ENCODE assay signal across 24 cellular contexts in genomic region chr13:76300688-76301087, GRCh38.
"Had no signal": no experiment of that assay in that cellular context is flagged by ENCODE, and none has a peak within 500 bp of the region (broad histone marks: within the 10 kb centered on the region; RNA-seq: fewer than 3 reads in every experiment).

No MANE protein-coding gene starts in this region.

- ATAC-seq: activated CD4-positive, alpha-beta T cell treated with anti-CD3 and anti-CD28 coated beads for 36 hours; body of pancreas; left lung; lower lobe of right lung; right lobe of liver had no signal

- H3K4me1 Mint-ChIP-seq: activated CD4-positive, alpha-beta T cell treated with anti-CD3 and anti-CD28 coated beads for 36 hours had no signal

- DNase-seq: activated CD4-positive, alpha-beta T cell treated with anti-CD3 and anti-CD28 coated beads for 36 hours; activated CD4-positive, CD25-positive, alpha-beta regulatory T cell; activated effector memory CD4-positive, alpha-beta T cell treated with Interleukin-2 at 50 U/mL for 16 hours; activated naive CD4-positive, alpha-beta T cell treated with Interleukin-2 at 50 U/mL for 16 hours; activated T-cell treated with anti-CD3 and anti-CD28 coated beads for 4 hours; activated T-cell treated with anti-CD3 and anti-CD28 coated beads, Interleukin-2, amount 50 U/mL, for 72 hours; aorta; body of pancreas; dorsolateral prefrontal cortex; effector memory CD4-positive, alpha-beta T cell; glutamatergic neuron; left lung; lower lobe of right lung; mesendoderm; right lobe of liver; stimulated activated CD4-positive, alpha-beta T cell treated with anti-CD3 and anti-CD28 coated beads, Interleukin-2, amount 100 ng/mL, for 48 hours; stomach; thyroid gland; upper lobe of left lung had no signal

- FAIRE-seq: islet of Langerhans had no signal

- H3K4me3 ChIP-seq: body of pancreas, cardiac muscle cell, coronary artery, dorsolateral prefrontal cortex, left lung, lower lobe of right lung, right lobe of liver, stomach, thyroid gland, upper lobe of left lung had no signal

- H3K4me1 ChIP-seq: body of pancreas, left lung, lower lobe of right lung, right lobe of liver, stomach, thyroid gland, upper lobe of left lung had no signal

- H3K4me3 Mint-ChIP-seq: activated CD4-positive, alpha-beta T cell treated with anti-CD3 and anti-CD28 coated beads for 36 hours; activated naive CD8-positive, alpha-beta T cell; activated T-cell treated with anti-CD3 and anti-CD28 coated beads, Interleukin-2, amount 50 U/mL, for 72 hours; natural killer cell treated with Interleukin-12 subunit alpha and Interleukin-12 subunit beta and Interleukin-15 and Interleukin-18, amount 100 ng/mL, for 72 hours had no signal

- H3K27ac Mint-ChIP-seq: activated CD4-positive, alpha-beta T cell treated with anti-CD3 and anti-CD28 coated beads for 36 hours; activated naive CD8-positive, alpha-beta T cell; activated T-cell treated with anti-CD3 and anti-CD28 coated beads, Interleukin-2, amount 50 U/mL, for 72 hours; natural killer cell treated with Interleukin-12 subunit alpha and Interleukin-12 subunit beta and Interleukin-15 and Interleukin-18, amount 100 ng/mL, for 72 hours had no signal

- H3K36me3 Mint-ChIP-seq: activated naive CD8-positive, alpha-beta T cell; natural killer cell treated with Interleukin-12 subunit alpha and Interleukin-12 subunit beta and Interleukin-15 and Interleukin-18, amount 100 ng/mL, for 72 hours had no signal

- H3K27me3 ChIP-seq: body of pancreas, cardiac muscle cell, dorsolateral prefrontal cortex, left lung, right lobe of liver, stomach, thyroid gland, upper lobe of left lung had no signal

- H3K27ac ChIP-seq: body of pancreas, cardiac muscle cell, coronary artery, dorsolateral prefrontal cortex, left lung, lower lobe of right lung, right lobe of liver, stomach, thyroid gland, upper lobe of left lung had no signal

- H3K9me3 ChIP-seq: body of pancreas, left lung, lower lobe of right lung, right lobe of liver, stomach, thyroid gland, upper lobe of left lung had no signal

- H3K27me3 Mint-ChIP-seq: activated CD4-positive, alpha-beta T cell treated with anti-CD3 and anti-CD28 coated beads for 36 hours; natural killer cell treated with Interleukin-12 subunit alpha and Interleukin-12 subunit beta and Interleukin-15 and Interleukin-18, amount 100 ng/mL, for 72 hours had no signal

- H3K36me3 ChIP-seq: cardiac muscle cell, left lung, lower lobe of right lung, right lobe of liver, stomach, thyroid gland, upper lobe of left lung had no signal
